ENCODE assay signal across 8 cellular contexts in genomic region chr20:45311589-45312211, GRCh38.
DNase-seq lines count a peak whose midpoint lies in the region; ATAC-seq and TF ChIP-seq lines count a peak whose summit lies in the region.

No MANE protein-coding gene starts in this region.

- no peaks in the 10 kb centered on the region for H3K79me2 ChIP-seq in KMS-11 (ENCODE audit: insufficient read depth, low read depth)

- H3K27me3 ChIP-seq in KMS-11 (ENCODE audit: insufficient read depth, low read depth), result no peaks in the 10 kb centered on the region

- H3K27ac ChIP-seq in KMS-11, result no peak overlapping the region

- no peaks in the 10 kb centered on the region for H3K36me3 ChIP-seq in KMS-11 (ENCODE audit: insufficient read depth)

- TF ChIP-seq CTCF in KMS-11 (conservative IDR thresholded peaks at IDR 0.05; ENCODE audit: low read depth, low read length), result peak; percentile 89
- TF ChIP-seq CTCF in astrocyte of the spinal cord (IDR thresholded peaks at IDR 0.05; ENCODE audit: low read depth, low read length), result peak; percentile 89

- H3K4me2 ChIP-seq in KMS-11, result peak overlapping the region; percentile 33

- ATAC-seq in GM18517 (IDR thresholded peaks at IDR 0.05; ENCODE audit: unreplicated experiment) (no peak), HG03442 (IDR thresholded peaks at IDR 0.05; ENCODE audit: unreplicated experiment) (no peak)

- peaks cover 6% of the 10 kb centered on the region for H3K4me1 ChIP-seq in KMS-11 (ENCODE audit: low read depth, poor library complexity, severe bottlenecking)

- peak overlapping the region; percentile 80 for H2AFZ ChIP-seq in KMS-11 (ENCODE audit: low read depth)

- peak; percentile 85 for DNase-seq in DMS53 (lab: John Stamatoyannopoulos, UW)
- peak; percentile 47 for DNase-seq in T-helper 9 cell
- DNase-seq in astrocyte of the spinal cord (ENCODE audit: low read depth, low spot score), result no peak
- DNase-seq in islet precursor cell, result peak; percentile 88
- peak; percentile 71 for DNase-seq in stimulated activated CD4-positive, alpha-beta T cell treated with anti-CD3 and anti-CD28 coated beads, Interleukin-4, amount 100 ng/mL, for 24 hours

- in situ Hi-C loops in astrocyte of the spinal cord (cut with HindIII; ENCODE audit: low sequenced_read_pairs), result no loop called here

- H3K4me3 ChIP-seq in KMS-11 (IDR thresholded peaks at IDR 0.05; ENCODE audit: insufficient read depth, low read depth, low read length) (no peak overlapping the region), astrocyte of the spinal cord (ENCODE audit: low read depth, low read length) (no peak overlapping the region)

- H4K20me1 ChIP-seq in KMS-11 (ENCODE audit: insufficient read depth), result no peaks in the 10 kb centered on the region

- H3K9ac ChIP-seq in KMS-11, result no peak overlapping the region
